16 cellular contexts compared by ENCODE assay signal in genomic region chr12:99147150-99147549, GRCh38.
"Had no signal": no experiment of that assay in that cellular context is flagged by ENCODE, and none has a peak within 500 bp of the region (broad histone marks: within the 10 kb centered on the region; RNA-seq: fewer than 3 reads in every experiment).

No MANE protein-coding gene starts in this region.

- ATAC-seq: activated T-helper 17 cell treated with anti-CD3 and anti-CD28 coated beads, Interleukin-2, amount 50 U/mL, for 72 hours had no signal

- H3K27ac Mint-ChIP-seq: activated B cell treated with CpG ODN at 0.5 μM for 24 hours; activated naive CD4-positive, alpha-beta T cell treated with anti-CD3 and anti-CD28 coated beads for 36 hours; activated T-helper 17 cell treated with anti-CD3 and anti-CD28 coated beads, Interleukin-2, amount 50 U/mL, for 72 hours; naive B cell had no signal

- DNase-seq: activated B cell treated with CpG ODN at 0.5 μM for 24 hours; activated CD4-positive, alpha-beta T cell treated with anti-CD3 and anti-CD28 coated beads, Interleukin-2, amount 50 U/mL, for 1 hour; activated naive CD4-positive, alpha-beta T cell treated with anti-CD3 and anti-CD28 coated beads for 36 hours; activated T-cell treated with anti-CD3 and anti-CD28 coated beads for 4 hours; esophagus squamous epithelium; foreskin fibroblast; glutamatergic neuron; left cardiac atrium; naive B cell; retina; small intestine; T1000 had no signal

- H3K36me3 Mint-ChIP-seq: naive B cell had no signal

- H3K4me3 ChIP-seq: esophagus squamous epithelium, tibial nerve, vagina had no signal

- H3K27me3 Mint-ChIP-seq: activated B cell treated with CpG ODN at 0.5 μM for 24 hours; activated T-helper 17 cell treated with anti-CD3 and anti-CD28 coated beads, Interleukin-2, amount 50 U/mL, for 72 hours had no signal

- H3K4me1 ChIP-seq: esophagus squamous epithelium, parathyroid adenoma, tibial nerve, vagina had no signal

- H3K27ac ChIP-seq: esophagus squamous epithelium, parathyroid adenoma, tibial nerve, vagina had no signal

- H3K4me3 Mint-ChIP-seq: activated B cell treated with CpG ODN at 0.5 μM for 24 hours; activated naive CD4-positive, alpha-beta T cell treated with anti-CD3 and anti-CD28 coated beads for 36 hours; activated T-helper 17 cell treated with anti-CD3 and anti-CD28 coated beads, Interleukin-2, amount 50 U/mL, for 72 hours; naive B cell had no signal

- H3K27me3 ChIP-seq: esophagus squamous epithelium, tibial nerve, vagina had no signal

- H3K4me1 Mint-ChIP-seq: activated B cell treated with CpG ODN at 0.5 μM for 24 hours; activated T-helper 17 cell treated with anti-CD3 and anti-CD28 coated beads, Interleukin-2, amount 50 U/mL, for 72 hours; naive B cell had no signal

- H3K9me3 ChIP-seq: esophagus squamous epithelium, tibial nerve, vagina had no signal
